ENCODE assay signal across 15 cellular contexts in the genomic region with DNA sequence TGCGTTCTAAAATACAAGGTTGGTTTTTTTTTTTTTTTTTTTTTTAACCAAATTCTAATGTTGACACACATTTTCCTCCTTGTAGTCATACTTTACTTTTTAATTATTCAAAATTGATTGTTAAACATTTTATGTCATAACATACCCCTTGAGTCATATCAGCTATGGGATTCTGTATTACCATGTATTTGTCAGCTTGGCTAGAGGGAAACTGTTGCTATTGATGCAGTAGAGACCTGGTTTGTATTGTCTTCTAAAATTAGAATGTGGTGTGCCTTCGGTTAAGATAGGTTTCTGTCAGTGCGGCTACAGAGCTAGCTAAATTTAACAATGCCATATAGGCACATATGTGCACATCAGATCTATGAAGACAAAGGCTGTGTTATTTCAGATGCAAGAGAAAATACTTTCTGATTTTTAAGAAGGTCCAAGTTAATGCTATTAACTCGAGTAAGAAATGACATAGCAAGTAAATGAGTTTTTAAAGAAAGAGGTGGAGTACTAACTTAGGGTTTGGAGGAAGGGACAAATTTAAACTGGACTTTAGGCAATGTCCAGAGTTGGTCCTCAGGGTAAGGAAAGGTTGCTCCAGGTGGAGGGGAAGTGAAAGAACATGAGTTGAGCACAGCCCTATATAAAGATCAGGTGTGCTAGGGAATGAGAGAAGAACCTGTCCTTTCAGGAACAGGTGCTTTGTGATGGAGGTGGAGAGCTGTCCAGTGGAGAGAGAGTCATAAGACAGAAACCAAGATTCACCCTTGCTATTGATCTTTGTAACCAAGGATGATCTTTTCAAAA.
DNase-seq lines count a peak whose midpoint lies in the region; ATAC-seq lines count a peak whose summit lies in the region.
"Had no signal": no experiment of that assay in that cellular context is flagged by ENCODE, and none has a peak within 500 bp of the region (broad histone marks: within the 10 kb centered on the region; RNA-seq: fewer than 3 reads in every experiment).

No MANE protein-coding gene starts in this region.

- no peak for DNase-seq in activated T-cell treated with anti-CD3 and anti-CD28 coated beads, Interleukin-2, amount 50 U/mL, for 4 hours
- no peak for DNase-seq in activated T-cell treated with anti-CD3 and anti-CD28 coated beads, Interleukin-2, amount 50 U/mL, for 48 hours
- DNase-seq in stimulated activated effector memory CD8-positive, alpha-beta T cell treated with anti-CD3 and anti-CD28 coated beads, Interleukin-12 subunit alpha, Interleukin-12 subunit beta, amount 100 ng/mL, for 72 hours (ENCODE audit: low spot score in 2 of 2), result no peak
- no peak for DNase-seq in retina
- DNase-seq in NCI-H774 (lab: John Stamatoyannopoulos, UW), result no peak
- no peak for DNase-seq in NCI-H446 treated with DMSO at 0.1 percent for 48 hours (lab: John Stamatoyannopoulos, UW)
- DNase-seq: NCI-H1694; Peyer's patch; stimulated activated CD4-positive, alpha-beta T cell treated with anti-CD3 and anti-CD28 coated beads, Interleukin-4, amount 100 ng/mL, for 4 hours; upper lobe of right lung had no signal

- peak; percentile 53 to 62 for ATAC-seq in activated T-cell treated with anti-CD3 and anti-CD28 coated beads, Interleukin-2, amount 50 U/mL, for 4 hours
- ATAC-seq in GM21576 (IDR thresholded peaks at IDR 0.05; ENCODE audit: unreplicated experiment), result peak; percentile 84
- ATAC-seq in HG03135 (IDR thresholded peaks at IDR 0.05; ENCODE audit: unreplicated experiment), result peak; percentile 84
- peak; percentile 90 for ATAC-seq in stimulated activated effector memory CD8-positive, alpha-beta T cell treated with anti-CD3 and anti-CD28 coated beads, Interleukin-12 subunit alpha, Interleukin-12 subunit beta, amount 100 ng/mL, for 72 hours
- ATAC-seq: A549, upper lobe of right lung had no signal

- H3K9me3 Mint-ChIP-seq in activated T-cell treated with anti-CD3 and anti-CD28 coated beads, Interleukin-2, amount 50 U/mL, for 4 hours, result no peaks in the 10 kb centered on the region
- H3K9me3 Mint-ChIP-seq in stimulated activated effector memory CD8-positive, alpha-beta T cell treated with anti-CD3 and anti-CD28 coated beads, Interleukin-12 subunit alpha, Interleukin-12 subunit beta, amount 100 ng/mL, for 72 hours, result no peaks in the 10 kb centered on the region
- H3K9me3 Mint-ChIP-seq: neural progenitor cell had no signal

- H3K27me3 Mint-ChIP-seq in activated T-cell treated with anti-CD3 and anti-CD28 coated beads, Interleukin-2, amount 50 U/mL, for 4 hours (ENCODE audit: low read depth), result peaks cover 16% of the 10 kb centered on the region

- no peak overlapping the region for H3K4me3 Mint-ChIP-seq in activated T-cell treated with anti-CD3 and anti-CD28 coated beads, Interleukin-2, amount 50 U/mL, for 4 hours
- H3K4me3 Mint-ChIP-seq in stimulated activated effector memory CD8-positive, alpha-beta T cell treated with anti-CD3 and anti-CD28 coated beads, Interleukin-12 subunit alpha, Interleukin-12 subunit beta, amount 100 ng/mL, for 72 hours, result no peak overlapping the region
- H3K4me3 Mint-ChIP-seq: activated naive CD8-positive, alpha-beta T cell; neural progenitor cell had no signal

- no peak overlapping the region for H3K27ac Mint-ChIP-seq in stimulated activated effector memory CD8-positive, alpha-beta T cell treated with anti-CD3 and anti-CD28 coated beads, Interleukin-12 subunit alpha, Interleukin-12 subunit beta, amount 100 ng/mL, for 72 hours
- H3K27ac Mint-ChIP-seq: activated naive CD8-positive, alpha-beta T cell; neural progenitor cell had no signal

- H3K4me1 Mint-ChIP-seq in activated T-cell treated with anti-CD3 and anti-CD28 coated beads, Interleukin-2, amount 50 U/mL, for 4 hours (ENCODE audit: low read depth), result peaks cover 4% of the 10 kb centered on the region
- no peaks in the 10 kb centered on the region for H3K4me1 Mint-ChIP-seq in stimulated activated effector memory CD8-positive, alpha-beta T cell treated with anti-CD3 and anti-CD28 coated beads, Interleukin-12 subunit alpha, Interleukin-12 subunit beta, amount 100 ng/mL, for 72 hours

- H3K36me3 Mint-ChIP-seq in activated T-cell treated with anti-CD3 and anti-CD28 coated beads, Interleukin-2, amount 50 U/mL, for 4 hours (ENCODE audit: insufficient read depth), result no peaks in the 10 kb centered on the region
- H3K36me3 Mint-ChIP-seq in stimulated activated effector memory CD8-positive, alpha-beta T cell treated with anti-CD3 and anti-CD28 coated beads, Interleukin-12 subunit alpha, Interleukin-12 subunit beta, amount 100 ng/mL, for 72 hours, result no peaks in the 10 kb centered on the region
- H3K36me3 Mint-ChIP-seq: activated naive CD8-positive, alpha-beta T cell had no signal
